Comparison of ENCODE assay signal across 1 cellular context in the genomic region with DNA sequence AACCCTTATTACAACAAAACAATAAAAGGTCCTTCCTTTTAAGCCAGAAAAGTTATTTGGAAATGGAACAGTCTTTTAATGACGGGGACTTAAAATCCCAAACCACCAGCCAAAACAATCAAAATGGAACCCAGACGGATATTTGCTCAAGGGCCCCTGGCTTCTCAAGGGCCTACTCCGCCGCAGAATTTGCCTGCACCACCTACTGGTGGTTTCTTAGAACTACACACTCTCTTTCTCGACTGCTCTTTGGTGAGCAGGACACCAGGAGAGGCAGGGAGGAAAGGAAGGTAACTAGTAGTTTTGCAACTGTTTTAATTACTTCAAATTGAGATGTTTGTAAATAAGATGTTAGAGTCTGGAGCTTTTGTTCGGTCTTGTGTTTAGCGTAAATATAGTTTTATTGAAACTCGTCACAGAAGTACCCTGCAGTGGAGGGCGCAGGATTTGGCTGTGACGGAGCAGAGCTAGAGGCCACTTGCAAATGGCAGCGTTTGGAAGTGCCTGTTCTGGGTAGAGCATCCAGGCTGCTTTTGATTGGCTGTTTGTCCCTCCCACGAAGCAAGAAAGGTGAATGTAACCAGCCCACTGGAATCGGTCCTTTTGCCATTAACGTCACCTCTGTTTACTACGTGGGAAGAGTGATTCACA.
TF ChIP-seq lines count a peak whose summit lies in the region.

No MANE protein-coding gene starts in this region.

TF ChIP-seq in K562, 482 proteins besides CTCF, POLR2A, EP300 and RAD21:
- TF ChIP-seq RBM22 (IDR thresholded peaks at IDR 0.05; ENCODE audit: low read depth, low read length, poor library complexity, severe bottlenecking) (no peak), SMC3 (conservative IDR thresholded peaks at IDR 0.05; ENCODE audit: insufficient read depth, low read depth, low read length) (peak; percentile 41; the same call in 1 of the 2 replicates)
